11 cellular contexts compared by ENCODE assay signal in the genomic region with DNA sequence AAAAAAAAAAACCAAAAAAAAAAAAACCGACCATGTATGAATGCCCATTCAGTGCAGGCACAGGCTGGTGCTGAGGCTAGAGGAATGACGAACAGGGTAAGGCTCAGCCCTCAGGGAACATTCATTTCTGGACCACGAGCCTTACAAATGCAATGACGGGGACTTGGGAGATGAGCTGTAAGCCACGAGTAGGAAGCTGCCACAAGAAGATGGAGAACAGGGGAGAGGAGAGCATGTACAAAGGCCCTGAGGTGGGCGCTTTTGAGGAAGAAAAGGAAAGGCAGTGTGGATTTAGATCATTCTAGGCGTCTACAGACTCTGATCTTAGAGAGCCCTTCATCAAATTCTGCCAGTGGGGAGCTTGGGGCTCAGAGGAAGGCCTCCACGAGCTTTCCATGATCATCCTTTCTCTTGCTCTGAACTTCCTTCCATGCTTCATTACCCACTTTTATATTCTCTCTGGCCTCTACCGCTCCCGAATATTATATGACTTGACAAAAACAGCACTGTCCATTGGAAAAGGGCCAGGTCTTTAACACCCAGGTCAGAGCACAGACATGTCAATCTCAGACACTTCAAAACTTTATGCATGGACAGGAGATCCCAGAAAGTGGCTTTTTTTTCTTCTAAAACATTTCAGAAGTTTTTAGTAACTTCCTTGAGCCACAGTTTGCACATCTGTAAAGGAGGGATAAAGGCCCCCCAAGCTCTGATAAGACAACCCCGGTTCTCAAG. TPM values are rescaled to one million over a fixed set of nuclear protein-coding genes. Genes with fewer than 3 reads are reported as not detected.
DNase-seq lines count a peak whose midpoint lies in the region; ATAC-seq and TF ChIP-seq lines count a peak whose summit lies in the region.
"Had no signal": no experiment of that assay in that cellular context is flagged by ENCODE, and none has a peak within 500 bp of the region (broad histone marks: within the 10 kb centered on the region; RNA-seq: fewer than 3 reads in every experiment).

No MANE protein-coding gene starts in this region.

- H3K79me2 ChIP-seq in OCI-LY3 (ENCODE audit: low read length) = no peaks in the 10 kb centered on the region

- peak; percentile 25 for DNase-seq in GM20000 (ENCODE audit: low spot score)
- DNase-seq in central memory CD8-positive, alpha-beta T cell (ENCODE audit: low spot score in 2 of 2) = no peak
- no peak for DNase-seq in osteocyte (ENCODE audit: extremely low spot score, unreplicated experiment)
- no peak for DNase-seq in globus pallidus (ENCODE audit: low spot score)
- DNase-seq: cerebellar nuclear complex had no signal

- peak overlapping the region; percentile 73 for H3K4me3 Mint-ChIP-seq in central memory CD8-positive, alpha-beta T cell
- H3K4me3 Mint-ChIP-seq in osteocyte (ENCODE audit: unreplicated experiment) = peak overlapping the region; percentile 20

- peaks cover 30% of the 10 kb centered on the region for H3K4me1 Mint-ChIP-seq in central memory CD8-positive, alpha-beta T cell
- H3K4me1 Mint-ChIP-seq in osteocyte (ENCODE audit: unreplicated experiment) = peaks cover 40% of the 10 kb centered on the region

- no peak for ATAC-seq in central memory CD8-positive, alpha-beta T cell (replicated peaks; ENCODE audit: extremely low read depth, poor library complexity, severe bottlenecking)
- ATAC-seq in HG02840 (IDR thresholded peaks at IDR 0.05; ENCODE audit: low FRiP score, unreplicated experiment) (no peak), GM21447 (IDR thresholded peaks at IDR 0.05; ENCODE audit: unreplicated experiment) (no peak), HG03045 (IDR thresholded peaks at IDR 0.05; ENCODE audit: unreplicated experiment) (no peak)

- H3K36me3 ChIP-seq in OCI-LY3 (replicated peaks; ENCODE audit: low read depth, low read length) = no peaks in the 10 kb centered on the region
- H3K36me3 ChIP-seq: spleen had no signal

- H4K20me1 ChIP-seq in OCI-LY3 (ENCODE audit: insufficient read depth, low read length) = no peaks in the 10 kb centered on the region

- H3K4me1 ChIP-seq in OCI-LY3 (ENCODE audit: low read length) = peaks cover 4% of the 10 kb centered on the region

- H3K27me3 ChIP-seq in OCI-LY3 (ENCODE audit: low read depth, low read length) = no peaks in the 10 kb centered on the region
- H3K27me3 ChIP-seq: testis had no signal

- H3K27ac ChIP-seq in OCI-LY3 (ENCODE audit: low read length) = no peak overlapping the region
- H3K27ac ChIP-seq: spleen, testis had no signal

- peaks cover 5% of the 10 kb centered on the region for H3K9me3 Mint-ChIP-seq in central memory CD8-positive, alpha-beta T cell
- H3K9me3 Mint-ChIP-seq in osteocyte (ENCODE audit: unreplicated experiment) = peaks cover 16% of the 10 kb centered on the region

- TF ChIP-seq CTCF in GM20000 (IDR thresholded peaks at IDR 0.05; ENCODE audit: extremely low read depth, missing control alignments) (no peak), OCI-LY3 (IDR thresholded peaks at IDR 0.05; ENCODE audit: low read depth, low read length) (no peak), osteocyte (IDR thresholded peaks at IDR 0.05) (no peak)

- H3K4me3 ChIP-seq in OCI-LY3 (ENCODE audit: low read length) = peak overlapping the region; percentile 79

- peaks cover 14% of the 10 kb centered on the region for H3K36me3 Mint-ChIP-seq in central memory CD8-positive, alpha-beta T cell (ENCODE audit: insufficient read depth)
- H3K36me3 Mint-ChIP-seq in osteocyte (ENCODE audit: unreplicated experiment) = peaks cover 5% of the 10 kb centered on the region

- H3K9ac ChIP-seq in OCI-LY3 (ENCODE audit: low read length) = peak overlapping the region; percentile 52; the same call in 1 of the 2 replicates

- H2AFZ ChIP-seq in OCI-LY3 (ENCODE audit: low read depth, low read length) = peak overlapping the region; percentile 88

- H3K4me2 ChIP-seq in OCI-LY3 (ENCODE audit: low read length) = peak overlapping the region; percentile 82

- H3K9me3 ChIP-seq in OCI-LY3 (ENCODE audit: insufficient read depth, low read length) = no peaks in the 10 kb centered on the region
- H3K9me3 ChIP-seq: testis had no signal

- peaks cover 40% of the 10 kb centered on the region for H3K27me3 Mint-ChIP-seq in central memory CD8-positive, alpha-beta T cell
- H3K27me3 Mint-ChIP-seq in osteocyte (ENCODE audit: unreplicated experiment) = no peaks in the 10 kb centered on the region

- no peak overlapping the region for H3K27ac Mint-ChIP-seq in central memory CD8-positive, alpha-beta T cell (ENCODE audit: low read depth)
- no peak overlapping the region for H3K27ac Mint-ChIP-seq in osteocyte (ENCODE audit: unreplicated experiment)

RNA-seq across cellular contexts. Expression of gene ZNF518B, which starts 3.3 kb away (rescaled TPM):
- 37.3 and 39.5 TPM in 2 replicates for total RNA-seq in osteocyte
